In the genomic region with DNA sequence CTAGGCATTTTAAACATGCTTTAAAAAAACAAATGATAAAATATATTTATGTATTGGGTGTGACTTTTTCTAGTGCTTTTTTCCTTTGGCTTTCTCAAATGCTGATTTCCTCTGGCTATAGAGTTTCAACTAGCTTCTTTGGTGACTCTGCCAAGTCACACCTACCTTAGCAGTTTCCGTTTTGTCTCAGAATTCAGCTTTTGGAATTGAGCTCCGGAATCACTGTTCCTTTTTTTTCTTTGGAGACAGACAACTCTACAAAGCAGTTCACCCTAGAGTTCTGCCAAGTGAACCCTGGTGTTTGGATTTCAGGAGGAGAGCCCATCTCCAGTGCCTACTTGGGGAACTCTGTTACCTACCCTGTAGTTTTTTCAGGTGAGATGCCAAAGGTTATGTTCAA, we compare ENCODE assay signal across 8 cellular contexts.
DNase-seq lines count a peak whose midpoint lies in the region; ATAC-seq and TF ChIP-seq lines count a peak whose summit lies in the region.

No MANE protein-coding gene starts in this region.

- no peaks in the 10 kb centered on the region for H3K9me2 ChIP-seq in PC-3 (replicated peaks; ENCODE audit: low read length)

- POLR2A ChIA-PET in PC-3 (lab: Charles Lee; ENCODE audit: unreplicated experiment): no interaction called here

- DNase-seq in PC-3: no peak
- no peak for DNase-seq in SIG-M5 (lab: John Stamatoyannopoulos, UW)
- no peak for DNase-seq in NCI-H146 treated with DMSO at 0.1 percent for 48 hours (lab: John Stamatoyannopoulos, UW; ENCODE audit: unreplicated experiment)
- no peak for DNase-seq in amniotic stem cell (lab: John Stamatoyannopoulos, UW)
- DNase-seq in NOMO-1 treated with dmso at 0.1 percent for 144 hours (lab: John Stamatoyannopoulos, UW; ENCODE audit: unreplicated experiment): no peak

- no TSS peak for BruUV-seq in PC-3 (replicated peaks; lab: Mats Ljungman, UMichigan)

- H3K79me2 ChIP-seq in PC-3 (ENCODE audit: low read length): no peaks in the 10 kb centered on the region

- TF ChIP-seq CTCF in PC-3 (conservative IDR thresholded peaks at IDR 0.05; ENCODE audit: low read depth, low read length) (no peak), nephron (IDR thresholded peaks at IDR 0.05; ENCODE audit: unreplicated experiment in 3 of 3) (no peak)

- no peaks in the 10 kb centered on the region for H3K9me3 ChIP-seq in PC-3 (ENCODE audit: low read length)

- peak; percentile 39 for ATAC-seq in GM19035 (IDR thresholded peaks at IDR 0.05; ENCODE audit: unreplicated experiment)
- peak; percentile 28 for ATAC-seq in HG02610 (IDR thresholded peaks at IDR 0.05; ENCODE audit: unreplicated experiment)
- no peak for ATAC-seq in PC-3

- peaks cover 34% of the 10 kb centered on the region for H3K4me1 Mint-ChIP-seq in nephron

- no peaks in the 10 kb centered on the region for H3K36me3 ChIP-seq in PC-3 (ENCODE audit: low read depth, low read length)

- no peaks in the 10 kb centered on the region for H3K27me3 Mint-ChIP-seq in nephron (ENCODE audit: low read depth)

- H3K4me3 Mint-ChIP-seq in nephron: peak overlapping the region; percentile 44 to 69 (median 64)

- 0 out of 2 replicates have a peak, but pooled peaks cover 4% of the 10 kb centered on the region for H3K4me1 ChIP-seq in PC-3 (ENCODE audit: insufficient read depth, low read length)

- no peaks in the 10 kb centered on the region for H3K9me3 Mint-ChIP-seq in nephron

- H3K27me3 ChIP-seq in PC-3 (ENCODE audit: low read length): 0 out of 2 replicates have a peak, but pooled peaks cover 6% of the 10 kb centered on the region

- no peaks in the 10 kb centered on the region for H3F3A ChIP-seq in PC-3 (ENCODE audit: low read length, unreplicated experiment)

- H3K9ac ChIP-seq in PC-3 (ENCODE audit: low read length): no peak overlapping the region

- no peak overlapping the region for H3K27ac ChIP-seq in PC-3 (ENCODE audit: low read length)

- intact Hi-C loops in PC-3 (cut with micrococcal nuclease): no loop called here

- H3K4me2 ChIP-seq in PC-3 (ENCODE audit: low read length): peak overlapping the region; percentile 23; the same call in 1 of the 2 replicates

- no peak overlapping the region for H2AFZ ChIP-seq in PC-3 (ENCODE audit: low read length)

- no peaks in the 10 kb centered on the region for H4K20me1 ChIP-seq in PC-3 (ENCODE audit: low read length)

- peak overlapping the region; percentile 97 to 99 (median 98) for H3K27ac Mint-ChIP-seq in nephron

- no peaks in the 10 kb centered on the region for H3K36me3 Mint-ChIP-seq in nephron (ENCODE audit: low read depth)

- no peak overlapping the region for H3K4me3 ChIP-seq in PC-3 (ENCODE audit: low read length)

- CTCF ChIA-PET in PC-3 (lab: Charles Lee): no interaction called here
